8 cellular contexts compared by ENCODE assay signal in the genomic region with DNA sequence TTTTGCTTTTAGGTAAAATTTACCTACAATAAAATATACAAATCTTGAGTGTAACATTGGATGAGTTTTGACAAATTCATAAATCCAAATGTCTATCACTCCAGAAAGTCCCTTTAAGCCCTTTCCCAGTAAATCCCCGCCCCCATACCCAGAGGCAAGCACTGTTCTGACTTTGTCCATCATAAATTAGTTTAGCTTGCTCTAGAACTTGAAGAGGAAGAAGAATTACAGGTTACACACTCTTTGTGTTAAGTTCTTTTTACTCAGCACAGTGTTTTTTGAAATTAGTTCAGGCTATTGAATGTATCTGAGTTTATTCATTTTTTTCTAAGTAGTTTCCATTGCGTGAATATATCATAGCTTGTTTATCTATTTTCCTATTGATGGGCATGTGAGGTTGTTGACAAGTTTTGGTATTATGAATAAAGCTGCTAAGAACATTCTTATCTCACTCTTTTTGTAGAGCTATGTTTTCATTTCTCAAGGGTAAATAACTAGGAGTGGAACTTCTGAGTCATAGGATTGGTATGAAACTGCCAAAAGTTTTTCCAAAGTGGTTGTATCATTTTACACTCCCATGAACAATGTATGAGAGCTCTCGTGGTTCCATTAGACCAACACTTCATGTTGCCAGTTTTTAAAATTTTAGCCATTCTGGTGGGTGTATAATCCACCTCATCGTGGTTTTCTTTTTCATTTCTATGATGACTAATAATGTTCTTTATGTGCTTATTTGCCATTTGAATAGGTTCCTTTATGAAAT. TPM values are rescaled to one million over a fixed set of nuclear protein-coding genes. Genes with fewer than 3 reads are reported as not detected.
DNase-seq lines count a peak whose midpoint lies in the region; ATAC-seq and TF ChIP-seq lines count a peak whose summit lies in the region.

No MANE protein-coding gene starts in this region.

- 31 to 46% (median 32%) methylated on average over 4 of the region's 4 CpGs for WGBS in stomach, 5 donors

- peaks cover 21% of the 10 kb centered on the region for H3K4me1 ChIP-seq in Caco-2
- peaks cover 19% of the 10 kb centered on the region for H3K4me1 ChIP-seq in Panc1 (ENCODE audit: control insufficient read depth, insufficient read depth, low read length)
- peaks cover 0 to 16% (median 9%) of the 10 kb centered on the region in 4 donors for H3K4me1 ChIP-seq in stomach

- in situ Hi-C loops in Panc1 (cut with HindIII; ENCODE audit: low pct_unique_long_range_greater_than_20kb, low sequenced_read_pairs), result no loop called here

- TF ChIP-seq POLR2A in stomach (IDR thresholded peaks at IDR 0.05), result no peak

- H3K4me3 ChIP-seq in Caco-2 (ENCODE audit: low read depth, low read length) (no peak overlapping the region), Panc1 (ENCODE audit: low read depth in 2 of 2, low read length in 2 of 2) (no peak overlapping the region), fibroblast of mammary gland (ENCODE audit: control insufficient read depth, low read depth, low read length) (no peak overlapping the region), stomach (no peak overlapping the region)

- DNase-seq in Caco-2 (peak in 1 of 2 experiments; percentile 32), Panc1 (ENCODE audit: low read depth, low spot score) (peak; percentile 76), fibroblast of mammary gland (ENCODE audit: low read depth) (peak; percentile 94), stomach (no peak), DMS153 (lab: John Stamatoyannopoulos, UW) (no peak)

- H3K36me3 Mint-ChIP-seq in Caco-2 (ENCODE audit: insufficient read depth, unreplicated experiment), result no peaks in the 10 kb centered on the region

- no peaks in the 10 kb centered on the region for H3K27me3 Mint-ChIP-seq in Caco-2 (ENCODE audit: insufficient read depth, unreplicated experiment)

- intact Hi-C loops in Caco-2 (cut with micrococcal nuclease; ENCODE audit: unreplicated experiment), result no loop called here
- intact Hi-C loops in Panc1 (cut with micrococcal nuclease; ENCODE audit: unreplicated experiment), result no loop called here
- intact Hi-C loops in stomach (cut with DNase I; ENCODE audit: low total_unique reads), result no loop called here

- POLR2A ChIA-PET in Caco-2 (lab: Charles Lee) (interaction anchor here (1.0 kb wide), 1 partner anchor 72 kb away, joined by 7 read pairs; the partner anchor contains the start of gene COQ2), Panc1 (lab: Charles Lee) (interaction anchor here (0.5 kb wide), 1 partner anchor 322 kb away, joined by 12 read pairs; the partner anchor contains the start of gene COPS4)

- TF ChIP-seq EP300 in stomach (IDR thresholded peaks at IDR 0.05), result no peak

- H3K27ac ChIP-seq in Panc1 (ENCODE audit: low read length) (peak overlapping the region; percentile 61), stomach (peak overlapping the region in 4 of 5 donors; percentile 24 to 54 (median 40))

- BruUV-seq in Caco-2 (replicated peaks; lab: Mats Ljungman, UMichigan) (no TSS peak), Panc1 (replicated peaks; lab: Mats Ljungman, UMichigan) (no TSS peak)

- H3K9me3 ChIP-seq in Caco-2 (no peaks in the 10 kb centered on the region; the same call in 1 of the 2 replicates), Panc1 (ENCODE audit: control insufficient read depth, insufficient read depth, low read depth, low read length) (no peaks in the 10 kb centered on the region), stomach (peaks cover 0 to 13% (median 8%) of the 10 kb centered on the region in 4 donors)

- ATAC-seq in GM21737 (IDR thresholded peaks at IDR 0.05; ENCODE audit: unreplicated experiment), result peak; percentile 49
- peak; percentile 93 for ATAC-seq in Panc1
- no peak for ATAC-seq in HG03354 (IDR thresholded peaks at IDR 0.05; ENCODE audit: poor library complexity, severe bottlenecking, unreplicated experiment)
- ATAC-seq in HG03025 (IDR thresholded peaks at IDR 0.05; ENCODE audit: low FRiP score, unreplicated experiment), result no peak

- H3K9me3 Mint-ChIP-seq in Caco-2 (ENCODE audit: unreplicated experiment), result peaks cover 17% of the 10 kb centered on the region

- H3K4me3 Mint-ChIP-seq in Caco-2 (ENCODE audit: unreplicated experiment), result no peak overlapping the region

- no peaks in the 10 kb centered on the region for H3K4me1 Mint-ChIP-seq in Caco-2 (ENCODE audit: low read depth, unreplicated experiment)

- CTCF ChIA-PET in Caco-2 (lab: Charles Lee), result interaction anchor here (1.1 kb wide), 1 partner anchor 322 kb away, joined by 3 read pairs; the partner anchor contains the start of gene COPS4
- CTCF ChIA-PET in Panc1 (lab: Charles Lee), result no interaction called here

- H3K27me3 ChIP-seq in Caco-2 (replicated peaks; ENCODE audit: control insufficient read depth, insufficient read depth, low read length) (no peaks in the 10 kb centered on the region), Panc1 (ENCODE audit: control insufficient read depth, insufficient read depth, low read length) (no peaks in the 10 kb centered on the region), stomach (no peaks in the 10 kb centered on the region)

- H3K36me3 ChIP-seq in Caco-2 (ENCODE audit: control insufficient read depth, insufficient read depth, low read length) (no peaks in the 10 kb centered on the region), Panc1 (ENCODE audit: control insufficient read depth, insufficient read depth, low read length) (no peaks in the 10 kb centered on the region), stomach (no peaks in the 10 kb centered on the region)

- TF ChIP-seq CTCF in Caco-2 (IDR thresholded peaks at IDR 0.05; ENCODE audit: insufficient read depth in 1 of 2, low read depth in 1 of 2, low read length in 1 of 2, severe bottlenecking in 1 of 2, unreplicated experiment in 1 of 2) (no peak), Panc1 (IDR thresholded peaks at IDR 0.05) (no peak), fibroblast of mammary gland (conservative IDR thresholded peaks at IDR 0.05; ENCODE audit: control insufficient read depth, insufficient read depth, low read depth, low read length) (no peak), stomach (IDR thresholded peaks at IDR 0.05) (no peak)

- H3K27ac Mint-ChIP-seq in Caco-2 (ENCODE audit: unreplicated experiment), result peak overlapping the region; percentile 42

RNA-seq across cellular contexts. Expression of gene HPSE, which starts 22.4 kb away (rescaled TPM):
- total RNA-seq in Caco-2 (2022), result 3.1 and 3.9 TPM in 2 replicates
- total RNA-seq in Panc1 (2021; ENCODE audit: unreplicated experiment), result 2.6 TPM
- 0.73 TPM for polyA plus RNA-seq in Panc1 (2012; ENCODE audit: insufficient read length)
- 1 to 10 TPM in 2 of 5 donors, under 1 TPM in 2, not detected in 1; under 0.01 to 4.9 (median 0.92) TPM for total RNA-seq in stomach
- 1 to 10 TPM in 2 of 3 donors, under 1 TPM in 1; 0.61 to 1.9 (median 1.2) TPM for polyA plus RNA-seq in stomach

Comparison
In these comparisons a context has a peak if more than half of its experiments do, and no peak if none do; other contexts are left out.
1. DNase-seq: peak in Panc1 (single experiment) and fibroblast of mammary gland (single experiment); none in stomach (single experiment) and DMS153 (single experiment).
2. ATAC-seq: peak in GM21737 (single experiment) and Panc1 (single experiment); none in HG03354 (single experiment) and HG03025 (single experiment).